ENCODE assay signal across 35 cellular contexts in genomic region chr5:150186796-150187356, GRCh38. TPM values are rescaled to one million over a fixed set of nuclear protein-coding genes. Genes with fewer than 3 reads are reported as not detected.
"Had no signal": no experiment of that assay in that cellular context is flagged by ENCODE, and none has a peak within 500 bp of the region (broad histone marks: within the 10 kb centered on the region; RNA-seq: fewer than 3 reads in every experiment).

No MANE protein-coding gene starts in this region.

- H3K27me3 ChIP-seq: ovary had no signal

- H3K4me3 ChIP-seq: coronary artery, dorsolateral prefrontal cortex, gastrocnemius medialis, ovary, sigmoid colon, smooth muscle cell, stomach, suprapubic skin, tibial artery had no signal

- ATAC-seq: activated CD4-positive, alpha-beta T cell treated with anti-CD3 and anti-CD28 coated beads for 36 hours; activated CD8-positive, alpha-beta memory T cell treated with anti-CD3 and anti-CD28 coated beads, Interleukin-2, amount 10 ng/mL, durations not matched to agents 7 days and 5 days; activated CD8-positive, alpha-beta T cell treated with anti-CD3 and anti-CD28 coated beads, Interleukin-2, amount 10 ng/mL, durations not matched to agents 7 days and 5 days; activated naive CD8-positive, alpha-beta T cell treated with anti-CD3 and anti-CD28 coated beads, Interleukin-2, amount 50 U/mL, for 24 hours; gastrocnemius medialis; left ventricle myocardium superior; stimulated activated memory B cell treated with anti-CD40 and anti-IgM and Interleukin-4, amounts not matched to agents 10 μg/mL and 1 μg/mL and 100 μg/mL, for 72 hours had no signal

- DNase-seq: activated CD4-positive, alpha-beta T cell treated with anti-CD3 and anti-CD28 coated beads for 36 hours; activated CD4-positive, CD25-positive, alpha-beta regulatory T cell; activated CD8-positive, alpha-beta memory T cell treated with anti-CD3 and anti-CD28 coated beads, Interleukin-2, amount 10 ng/mL, durations not matched to agents 7 days and 5 days; activated CD8-positive, alpha-beta T cell treated with anti-CD3 and anti-CD28 coated beads, Interleukin-2, amount 10 ng/mL, durations not matched to agents 7 days and 5 days; activated naive CD8-positive, alpha-beta T cell treated with anti-CD3 and anti-CD28 coated beads, Interleukin-2, amount 50 U/mL, for 24 hours; activated T-cell treated with anti-CD3 and anti-CD28 coated beads, Interleukin-2, amount 50 U/mL, for 48 hours; effector memory CD4-positive, alpha-beta T cell; gastrocnemius medialis; glutamatergic neuron; islet precursor cell; left ventricle myocardium superior; naive B cell; nephron progenitor cell; ovary; sigmoid colon; stimulated activated CD4-positive, alpha-beta T cell treated with anti-CD3 and anti-CD28 coated beads, Interleukin-1b, Interleukin-23, amount 100 ng/mL, for 48 hours; stimulated activated CD4-positive, alpha-beta T cell treated with anti-CD3 and anti-CD28 coated beads, Interleukin-4, amount 100 ng/mL, for 4 hours; stimulated activated CD8-positive, alpha-beta memory T cell treated with anti-CD3 and anti-CD28 coated beads, Interleukin-4, amount 100 ng/mL, for 48 hours; stomach; tibial artery had no signal

- H3K9me3 ChIP-seq: gastrocnemius medialis, ovary, sigmoid colon, stomach, suprapubic skin, tibial artery had no signal

- H3K4me2 ChIP-seq: smooth muscle cell had no signal

- H3K27ac ChIP-seq: coronary artery, ovary, sigmoid colon, stomach, suprapubic skin, tibial artery had no signal

- H3K36me3 ChIP-seq: gastrocnemius medialis, ovary, sigmoid colon, stomach, suprapubic skin, tibial artery had no signal

RNA-seq across cellular contexts. Expression of gene SLC6A7, which starts 3.0 kb away (rescaled TPM):
- total RNA-seq: activated CD4-positive, alpha-beta T cell treated with anti-CD3 and anti-CD28 coated beads for 36 hours; activated CD8-positive, alpha-beta memory T cell treated with anti-CD3 and anti-CD28 coated beads, Interleukin-2, amount 10 ng/mL, durations not matched to agents 7 days and 5 days; activated CD8-positive, alpha-beta T cell treated with anti-CD3 and anti-CD28 coated beads, Interleukin-2, amount 10 ng/mL, durations not matched to agents 7 days and 5 days; activated T-helper 2 cell treated with anti-CD3 and anti-CD28 coated beads, Interferon-gamma antibody, Interleukin-2, Interleukin-4, amounts not matched to agents 10 μg/mL and 5 μg/mL and 100 μg/mL, durations not matched to agents 14 hours and 24 hours and 36 hours; bronchial epithelial cell; epithelial cell of proximal tubule; left ventricle myocardium superior; lung microvascular endothelial cell; mesenteric fat pad; mucosa of gallbladder; ovary; progenitor cell of endocrine pancreas; renal cortical epithelial cell; sigmoid colon; smooth muscle cell; suprapubic skin; T-helper 2 cell treated with Interferon-gamma antibody and Interleukin-4, amounts not matched to agents 100 ng/mL and 5 ng/mL, for 36 hours; urinary bladder had no signal
- polyA plus RNA-seq: stomach had no signal

RNA-seq across cellular contexts. Expression of gene CDX1, which starts 20.3 kb away (rescaled TPM):
- total RNA-seq: activated CD4-positive, alpha-beta T cell treated with anti-CD3 and anti-CD28 coated beads for 36 hours; activated CD8-positive, alpha-beta memory T cell treated with anti-CD3 and anti-CD28 coated beads, Interleukin-2, amount 10 ng/mL, durations not matched to agents 7 days and 5 days; activated CD8-positive, alpha-beta T cell treated with anti-CD3 and anti-CD28 coated beads, Interleukin-2, amount 10 ng/mL, durations not matched to agents 7 days and 5 days; activated T-helper 2 cell treated with anti-CD3 and anti-CD28 coated beads, Interferon-gamma antibody, Interleukin-2, Interleukin-4, amounts not matched to agents 10 μg/mL and 5 μg/mL and 100 μg/mL, durations not matched to agents 14 hours and 24 hours and 36 hours; bronchial epithelial cell; epithelial cell of proximal tubule; left ventricle myocardium superior; lung microvascular endothelial cell; renal cortical epithelial cell; T-helper 2 cell treated with Interferon-gamma antibody and Interleukin-4, amounts not matched to agents 100 ng/mL and 5 ng/mL, for 36 hours had no signal
- polyA plus RNA-seq: urinary bladder had no signal

RNA-seq across cellular contexts. Expression of gene PDGFRB, which starts 31.2 kb away (rescaled TPM):
- total RNA-seq: activated CD4-positive, alpha-beta T cell treated with anti-CD3 and anti-CD28 coated beads for 36 hours had no signal
